ENCODE assay signal across 19 cellular contexts in genomic region chr3:14332392-14332791, GRCh38.
DNase-seq lines count a peak whose midpoint lies in the region; ATAC-seq, FAIRE-seq and TF ChIP-seq lines count a peak whose summit lies in the region.
"Had no signal": no experiment of that assay in that cellular context is flagged by ENCODE, and none has a peak within 500 bp of the region (broad histone marks: within the 10 kb centered on the region; RNA-seq: fewer than 3 reads in every experiment).

No MANE protein-coding gene starts in this region.

- H3K79me1 ChIP-seq in H1 (ENCODE audit: low read depth, low read length) (no peaks in the 10 kb centered on the region; the same call in 1 of the 2 replicates), mesenchymal stem cell (replicated peaks; ENCODE audit: low read length, poor library complexity, severe bottlenecking) (no peaks in the 10 kb centered on the region)

- no peaks in the 10 kb centered on the region for H3K36me3 ChIP-seq in H1 (ENCODE audit: control insufficient read depth in 2 of 4, insufficient read depth in 4 of 4, low read length in 3 of 4)
- H3K36me3 ChIP-seq in mesenchymal stem cell (ENCODE audit: control insufficient read depth in 1 of 2, insufficient read depth in 2 of 2, low read depth in 1 of 2, low read length in 2 of 2) = no peaks in the 10 kb centered on the region

- H3K4me3 ChIP-seq in H1 (ENCODE audit: extremely low read depth in 1 of 4, insufficient read depth in 2 of 4, low read depth in 3 of 4, low read length in 4 of 4) (no peak overlapping the region), mesenchymal stem cell (ENCODE audit: insufficient read depth in 1 of 2, low read depth in 1 of 2, low read length in 2 of 2) (no peak overlapping the region)
- H3K4me3 ChIP-seq: GM23338 had no signal

- TF ChIP-seq RAD21 in H1 (IDR thresholded peaks at IDR 0.05 in 1 of 2, conservative IDR thresholded peaks at IDR 0.05 in 1 of 2; ENCODE audit: low read depth in 2 of 2, low read length in 2 of 2) = no peak

- peak; percentile 34 for ATAC-seq in stimulated activated memory B cell treated with anti-CD40 and anti-IgM and Interleukin-4, amounts not matched to agents 10 μg/mL and 1 μg/mL and 100 μg/mL, for 72 hours
- ATAC-seq in GM21526 (IDR thresholded peaks at IDR 0.05; ENCODE audit: low FRiP score, unreplicated experiment) = no peak
- ATAC-seq: GM23338, HCT116 had no signal

- H2BK20ac ChIP-seq in H1 (ENCODE audit: low read length) = peak overlapping the region; percentile 88

- CTCF ChIA-PET in H1 (lab: Charles Lee; ENCODE audit: partially characterized antibody) = interaction anchor here (1.1 to 1.3 kb wide), 2 partner anchors 13 to 36 kb away, joined by 4 to 5 read pairs; no protein-coding TSS in a partner anchor

- peak overlapping the region; percentile 84; the same call in 1 of the 2 replicates for H2BK15ac ChIP-seq in H1 (ENCODE audit: low read length)
- no peak overlapping the region for H2BK15ac ChIP-seq in mesenchymal stem cell (ENCODE audit: low read depth, poor library complexity, severe bottlenecking)

- no peak for FAIRE-seq in H1 (lab: Jason Lieb, UNC)
- FAIRE-seq: A204.1, D721Med, GM12892, GM18507 had no signal

- H4K5ac ChIP-seq in H1 (ENCODE audit: insufficient read length, low read depth, low read length) = no peak overlapping the region

- no peak overlapping the region for H4K8ac ChIP-seq in H1 (ENCODE audit: extremely low read depth, insufficient read depth, low read length)
- no peak overlapping the region for H4K8ac ChIP-seq in mesenchymal stem cell (ENCODE audit: low read length)

- WGBS in H1 (ENCODE audit: extremely low coverage in 1 of 2, insufficient coverage in 1 of 2, insufficient read length in 1 of 2, insufficient replicate concordance in 2 of 2, low coverage in 1 of 2, low lambda C conversion rate in 2 of 2, missing lambda C conversion rate in 1 of 2), 2 experiments = 93% methylated on average over 5 of the region's 5 CpGs; no CpG with 5 or more reads in 1 of the 2 experiments
- WGBS in mesenchymal stem cell = 94% methylated on average over 5 of the region's 5 CpGs

- H3K18ac ChIP-seq in H1 (ENCODE audit: extremely low read depth, low read length) = no peak overlapping the region
- no peak overlapping the region for H3K18ac ChIP-seq in mesenchymal stem cell (ENCODE audit: low read depth in 1 of 2, low read length in 2 of 2)

- no peak for TF ChIP-seq CTCF in H1 (IDR thresholded peaks at IDR 0.05; ENCODE audit: control extremely low read depth in 1 of 3, insufficient read depth in 1 of 3, low read depth in 1 of 3, low read length in 3 of 3)

- H3K4me3 Mint-ChIP-seq in stimulated activated memory B cell treated with anti-CD40 and anti-IgM and Interleukin-4, amounts not matched to agents 10 μg/mL and 1 μg/mL and 100 μg/mL, for 72 hours = no peak overlapping the region
- H3K4me3 Mint-ChIP-seq: CD4-positive, alpha-beta T cell; GM23338; HFFc6 had no signal

- H3K27ac ChIP-seq in H1 (ENCODE audit: low read depth, low read length) = no peak overlapping the region
- no peak overlapping the region for H3K27ac ChIP-seq in mesenchymal stem cell (ENCODE audit: low read length, poor library complexity, severe bottlenecking)
- H3K27ac ChIP-seq: C4-2B had no signal

- no peak overlapping the region for H3K27ac Mint-ChIP-seq in stimulated activated memory B cell treated with anti-CD40 and anti-IgM and Interleukin-4, amounts not matched to agents 10 μg/mL and 1 μg/mL and 100 μg/mL, for 72 hours
- H3K27ac Mint-ChIP-seq: CD4-positive, alpha-beta T cell; GM23338; HFFc6 had no signal

- H3K79me2 ChIP-seq in H1 (ENCODE audit: control insufficient read depth in 1 of 2, insufficient read depth in 2 of 2, low read length in 2 of 2) = no peaks in the 10 kb centered on the region

- H4K20me1 ChIP-seq in H1 (replicated peaks in 1 of 2; ENCODE audit: control insufficient read depth in 1 of 2, insufficient read depth in 2 of 2, low read length in 2 of 2) = no peaks in the 10 kb centered on the region

- H4K91ac ChIP-seq in H1 (replicated peaks; ENCODE audit: insufficient read length, low read length) = peak overlapping the region; percentile 83
- peak overlapping the region; percentile 25 for H4K91ac ChIP-seq in mesenchymal stem cell (ENCODE audit: low read length)

- H2BK5ac ChIP-seq in H1 (ENCODE audit: low read depth, low read length) (no peak overlapping the region), mesenchymal stem cell (ENCODE audit: low read depth, low read length, poor library complexity, severe bottlenecking) (no peak overlapping the region)

- peaks cover 4% of the 10 kb centered on the region for H3K9me3 Mint-ChIP-seq in stimulated activated memory B cell treated with anti-CD40 and anti-IgM and Interleukin-4, amounts not matched to agents 10 μg/mL and 1 μg/mL and 100 μg/mL, for 72 hours
- H3K9me3 Mint-ChIP-seq: CD4-positive, alpha-beta T cell; GM23338; HFFc6 had no signal

- no peak for TF ChIP-seq EP300 in H1 (IDR thresholded peaks at IDR 0.05; ENCODE audit: borderline replicate concordance in 1 of 2, low read depth in 2 of 2, low read length in 2 of 2)

- H3K27me3 ChIP-seq in H1 (replicated peaks in 1 of 4; ENCODE audit: control insufficient read depth in 3 of 4, extremely low read depth in 1 of 4, insufficient read depth in 3 of 4, low read length in 3 of 4) (peaks cover 0 to 4% (median 0%) of the 10 kb centered on the region in 4 experiments; a peak in 1 of 7 replicates), mesenchymal stem cell (ENCODE audit: control insufficient read depth in 1 of 2, insufficient read depth in 1 of 2, low read length in 2 of 2) (peaks cover 3 to 25% of the 10 kb centered on the region in 2 experiments)

- DNase-seq in H1 (ENCODE audit: low read depth in 1 of 2, low spot score in 2 of 2) = no peak
- DNase-seq in mesenchymal stem cell = no peak
- no peak for DNase-seq in NCI-H82 treated with DMSO at 0.1 percent for 48 hours (lab: John Stamatoyannopoulos, UW; ENCODE audit: unreplicated experiment)
- no peak for DNase-seq in NCI-H2196 treated with DMSO at 0.1 percent for 48 hours (lab: John Stamatoyannopoulos, UW; ENCODE audit: unreplicated experiment)
- DNase-seq: ACHN; Caco-2; CD4-positive, alpha-beta T cell; GDM1; H7; HFFc6 had no signal

- POLR2A ChIA-PET in H1 (lab: Charles Lee; ENCODE audit: partially characterized antibody) = no interaction called here

- no peaks in the 10 kb centered on the region for H3K4me1 Mint-ChIP-seq in stimulated activated memory B cell treated with anti-CD40 and anti-IgM and Interleukin-4, amounts not matched to agents 10 μg/mL and 1 μg/mL and 100 μg/mL, for 72 hours

- H3K23me2 ChIP-seq in H1 (ENCODE audit: low read depth, low read length) = no peaks in the 10 kb centered on the region

- no peak overlapping the region for H3K23ac ChIP-seq in H1 (ENCODE audit: insufficient read length)
- H3K23ac ChIP-seq in mesenchymal stem cell (ENCODE audit: low read length in 2 of 2) = no peak overlapping the region

- no peak overlapping the region for H3K4me2 ChIP-seq in H1 (ENCODE audit: insufficient read depth in 1 of 2, low read depth in 2 of 2, low read length in 2 of 2)
- H3K4me2 ChIP-seq in mesenchymal stem cell (ENCODE audit: low read length, poor library complexity, severe bottlenecking) = no peak overlapping the region
- H3K4me2 ChIP-seq: GM23338 had no signal

- H3K36me3 Mint-ChIP-seq in stimulated activated memory B cell treated with anti-CD40 and anti-IgM and Interleukin-4, amounts not matched to agents 10 μg/mL and 1 μg/mL and 100 μg/mL, for 72 hours = no peaks in the 10 kb centered on the region

- H3K4ac ChIP-seq in H1 (replicated peaks; ENCODE audit: insufficient read length, low read depth, low read length) (no peak overlapping the region), mesenchymal stem cell (ENCODE audit: low read depth in 1 of 2, low read length in 2 of 2) (no peak overlapping the region)

- no peak overlapping the region for H2AFZ ChIP-seq in H1 (ENCODE audit: low read length)
- H2AFZ ChIP-seq in mesenchymal stem cell (ENCODE audit: low read depth, low read length) = no peak overlapping the region
- H2AFZ ChIP-seq: GM23338 had no signal

- no peak overlapping the region for H2AK5ac ChIP-seq in H1 (ENCODE audit: low read depth, low read length)
- H2AK5ac ChIP-seq in mesenchymal stem cell (ENCODE audit: low read length, severe bottlenecking) = peak overlapping the region; percentile 3

- H2BK120ac ChIP-seq in H1 (replicated peaks; ENCODE audit: low read depth, low read length) (no peak overlapping the region), mesenchymal stem cell (ENCODE audit: low read depth, low read length) (no peak overlapping the region)

- H3K4me1 ChIP-seq in H1 (replicated peaks in 1 of 4; ENCODE audit: control insufficient read depth in 3 of 4, insufficient read depth in 4 of 4, low read length in 3 of 4) = peaks cover 1 to 23% (median 6%) of the 10 kb centered on the region in 4 experiments; a peak in 6 of 7 replicates
- H3K4me1 ChIP-seq in mesenchymal stem cell (ENCODE audit: control insufficient read depth, insufficient read depth, low read depth, low read length) = peaks cover 10% of the 10 kb centered on the region

- H3K56ac ChIP-seq in H1 (replicated peaks; ENCODE audit: insufficient read length, low read depth, low read length) = no peak overlapping the region

- peaks cover 30% of the 10 kb centered on the region for H3K27me3 Mint-ChIP-seq in stimulated activated memory B cell treated with anti-CD40 and anti-IgM and Interleukin-4, amounts not matched to agents 10 μg/mL and 1 μg/mL and 100 μg/mL, for 72 hours

- TF ChIP-seq POLR2A in H1 (IDR thresholded peaks at IDR 0.05; ENCODE audit: control extremely low read depth in 1 of 2, low read depth in 2 of 2, low read length in 2 of 2) = no peak

- no peaks in the 10 kb centered on the region for H3K9me3 ChIP-seq in H1 (ENCODE audit: insufficient read depth in 2 of 2, low read depth in 1 of 2, low read length in 1 of 2)
- H3K9me3 ChIP-seq in mesenchymal stem cell (ENCODE audit: control insufficient read depth, low read length) = no peaks in the 10 kb centered on the region
- H3K9me3 ChIP-seq: Caco-2 had no signal

- H2BK12ac ChIP-seq in H1 (ENCODE audit: low read depth, low read length) (peak overlapping the region; percentile 60; the same call in 1 of the 2 replicates), mesenchymal stem cell (ENCODE audit: low read length in 2 of 2) (no peak overlapping the region)

- H3K14ac ChIP-seq in H1 (ENCODE audit: insufficient read length) (no peak overlapping the region), mesenchymal stem cell (ENCODE audit: low read length in 2 of 2) (no peak overlapping the region)

- H3K9ac ChIP-seq in H1 (replicated peaks in 1 of 4; ENCODE audit: extremely low read depth in 1 of 4, low read depth in 3 of 4, low read length in 3 of 4) (no peak overlapping the region), mesenchymal stem cell (ENCODE audit: low read length) (no peak overlapping the region)

TF ChIP-seq in H1, 55 proteins besides CTCF, POLR2A, EP300 and RAD21:
- TF ChIP-seq RBBP5 (IDR thresholded peaks at IDR 0.05; ENCODE audit: borderline replicate concordance, low read depth, low read length) (no peak), KDM1A (IDR thresholded peaks at IDR 0.05; ENCODE audit: borderline replicate concordance, low read length) (no peak), CBX5 (IDR thresholded peaks at IDR 0.05; ENCODE audit: low read depth, low read length) (no peak), SIN3A (conservative IDR thresholded peaks at IDR 0.05 in 1 of 2, IDR thresholded peaks at IDR 0.05 in 1 of 2; ENCODE audit: low read depth in 1 of 2, low read length in 2 of 2) (no peak)
TF ChIP-seq in H1: peak in this region for 0.
